ENCODE assay signal across 10 cellular contexts in genomic region chr13:27403252-27403678, GRCh38. TPM values are rescaled to one million over a fixed set of nuclear protein-coding genes. Genes with fewer than 3 reads are reported as not detected.
DNase-seq lines count a peak whose midpoint lies in the region; ATAC-seq, FAIRE-seq and TF ChIP-seq lines count a peak whose summit lies in the region.
"Had no signal": no experiment of that assay in that cellular context is flagged by ENCODE, and none has a peak within 500 bp of the region (broad histone marks: within the 10 kb centered on the region; RNA-seq: fewer than 3 reads in every experiment).

No MANE protein-coding gene starts in this region.

- H3K36me3 ChIP-seq in ascending aorta (no peaks in the 10 kb centered on the region), small intestine (ENCODE audit: control insufficient read depth in 2 of 2, insufficient read depth in 2 of 2, low read length in 2 of 2) (no peaks in the 10 kb centered on the region)

- intact Hi-C loops in ascending aorta (cut with DNase I): loop anchor here (1.0 kb wide), 1 partner anchor 23 kb away; no protein-coding TSS in a partner anchor

- TF ChIP-seq CTCF in ascending aorta (IDR thresholded peaks at IDR 0.05): no peak

- H3K27me3 ChIP-seq in ascending aorta (no peaks in the 10 kb centered on the region), small intestine (ENCODE audit: control insufficient read depth in 2 of 2, insufficient read depth in 2 of 2, low read length in 2 of 2) (no peaks in the 10 kb centered on the region)

- H3K27ac ChIP-seq in ascending aorta (peak overlapping the region; percentile 66 to 71), small intestine (ENCODE audit: low read depth in 1 of 2, low read length in 1 of 2) (peak overlapping the region; percentile 88 to 92)

- H3K4me3 ChIP-seq in ascending aorta (no peak overlapping the region), small intestine (ENCODE audit: low read depth in 1 of 2, low read length in 2 of 2) (no peak overlapping the region)

- DNase-seq in H4 (ENCODE audit: low spot score) (peak; percentile 7), ascending aorta (ENCODE audit: low spot score in 2 of 2) (no peak), iPS-NIHi11 (ENCODE audit: low spot score) (peak; percentile 26), small intestine (no peak), NCI-H146 treated with DMSO at 0.1 percent for 48 hours (lab: John Stamatoyannopoulos, UW; ENCODE audit: unreplicated experiment) (no peak)
- no peak for DNase-seq in stimulated activated CD4-positive, alpha-beta T cell treated with anti-CD3 and anti-CD28 coated beads, Interleukin-2, amount 100 ng/mL, for 24 hours
- DNase-seq: activated CD4-positive, alpha-beta T cell treated with anti-CD3 and anti-CD28 coated beads for 1 hour; NCI-H446 had no signal

- ATAC-seq in HG03097 (IDR thresholded peaks at IDR 0.05; ENCODE audit: low FRiP score, unreplicated experiment) (no peak), GM18511 (IDR thresholded peaks at IDR 0.05; ENCODE audit: unreplicated experiment) (no peak)

- H3K9me3 ChIP-seq in ascending aorta: no peaks in the 10 kb centered on the region
- H3K9me3 ChIP-seq in small intestine (ENCODE audit: control insufficient read depth, low read depth): no peaks in the 10 kb centered on the region

- WGBS in small intestine, 3 donors: 12 to 28% (median 26%) methylated on average over 3 of the region's 3 CpGs

- no peak for FAIRE-seq in small intestine (lab: Jason Lieb, UNC)

- peaks cover 4 to 13% of the 10 kb centered on the region in 2 donors for H3K4me1 ChIP-seq in ascending aorta
- peaks cover 6 to 14% of the 10 kb centered on the region in 2 donors for H3K4me1 ChIP-seq in small intestine (ENCODE audit: control insufficient read depth in 2 of 2, insufficient read depth in 1 of 2, low read depth in 1 of 2, low read length in 1 of 2)

RNA-seq across cellular contexts. Expression of gene GTF3A, which starts 21.2 kb away (rescaled TPM):
- 126 and 169 TPM in 2 replicates for total RNA-seq in H4 (2014; rRNA removed; shearing (Covaris generic))
- total RNA-seq in ascending aorta: 197 TPM
- 100 to 1,000 TPM in 2 of 3 donors, 10 to 100 TPM in 1; 98.2 to 129 (median 126) TPM for polyA plus RNA-seq in small intestine

RNA-seq across cellular contexts. Expression of gene MTIF3, which starts 47.1 kb away (rescaled TPM):
- 53.3 and 63.0 TPM in 2 replicates for total RNA-seq in H4 (2014; rRNA removed; shearing (Covaris generic))
- total RNA-seq in ascending aorta: 23.6 TPM
- polyA plus RNA-seq in small intestine: 100 to 1,000 TPM in 2 of 3 donors, 10 to 100 TPM in 1; 82.2 to 149 (median 138) TPM

Comparison
In these comparisons a context has a peak if more than half of its experiments do, and no peak if none do; other contexts are left out.
1. DNase-seq: peak in H4 (single experiment) and iPS-NIHi11 (single experiment); none in ascending aorta (0 of 2), small intestine (single experiment), NCI-H146 treated with DMSO at 0.1 percent for 48 hours (single experiment) and stimulated activated CD4-positive, alpha-beta T cell treated with anti-CD3 and anti-CD28 coated beads, Interleukin-2, amount 100 ng/mL, for 24 hours (0 of 2).